29 cellular contexts compared by ENCODE assay signal in the genomic region with DNA sequence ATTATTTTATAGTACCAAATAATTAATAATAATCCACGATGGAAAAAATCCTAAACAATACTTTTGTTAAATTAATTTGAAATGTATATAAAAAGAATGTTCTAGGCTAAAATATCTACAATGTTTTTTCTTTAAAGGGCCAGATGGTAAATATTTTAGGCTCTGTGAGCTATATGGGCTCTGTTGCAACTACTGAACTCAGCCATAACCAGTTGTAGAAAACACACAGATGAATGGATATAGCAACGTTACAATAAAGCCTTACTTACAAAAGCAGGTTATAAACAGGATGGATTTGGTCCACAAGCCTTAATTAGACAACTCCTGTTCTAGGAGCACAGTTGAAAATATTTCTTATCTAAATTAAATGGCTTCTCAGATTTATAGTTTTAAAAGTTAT.
"Had no signal": no experiment of that assay in that cellular context is flagged by ENCODE, and none has a peak within 500 bp of the region (broad histone marks: within the 10 kb centered on the region; RNA-seq: fewer than 3 reads in every experiment).

No MANE protein-coding gene starts in this region.

- H3K4me1 ChIP-seq: ascending aorta, breast epithelium had no signal

- H3K36me3 ChIP-seq: ascending aorta, breast epithelium, cardiac muscle cell had no signal

- H3K4me3 ChIP-seq: ascending aorta, breast epithelium, cardiac muscle cell, coronary artery, dorsolateral prefrontal cortex had no signal

- H3K27ac ChIP-seq: ascending aorta, breast epithelium, cardiac muscle cell, coronary artery, dorsolateral prefrontal cortex had no signal

- FAIRE-seq: TTC549 had no signal

- H3K27me3 ChIP-seq: ascending aorta, breast epithelium, cardiac muscle cell, dorsolateral prefrontal cortex had no signal

- ATAC-seq: activated naive CD4-positive, alpha-beta T cell treated with anti-CD3 and anti-CD28 coated beads, Interleukin-2, amount 50 U/mL, for 72 hours; activated T-cell treated with anti-CD3 and anti-CD28 coated beads, Interleukin-2, amount 50 U/mL, for 72 hours; esophagus mucosa; WTC11 had no signal

- DNase-seq: activated CD4-positive, alpha-beta memory T cell treated with anti-CD3 and anti-CD28 coated beads, Interleukin-2, amount 10 ng/mL, durations not matched to agents 7 days and 5 days; activated CD4-positive, alpha-beta T cell treated with anti-CD3 and anti-CD28 coated beads for 1 hour; activated CD4-positive, alpha-beta T cell treated with anti-CD3 and anti-CD28 coated beads for 4 hours; activated CD4-positive, alpha-beta T cell treated with anti-CD3 and anti-CD28 coated beads, Interleukin-2, amount 10 ng/mL, durations not matched to agents 7 days and 5 days; activated CD4-positive, alpha-beta T cell treated with anti-CD3 and anti-CD28 coated beads, Interleukin-2, amount 50 U/mL, for 4 hours; activated CD8-positive, alpha-beta memory T cell treated with anti-CD3 and anti-CD28 coated beads, Interleukin-2, amount 50 U/mL, for 48 hours; activated gamma-delta T cell; activated naive CD4-positive, alpha-beta T cell; activated naive CD4-positive, alpha-beta T cell treated with anti-CD3 and anti-CD28 coated beads, Interleukin-2, amount 10 ng/mL, durations not matched to agents 7 days and 5 days; activated naive CD8-positive, alpha-beta T cell treated with anti-CD3 and anti-CD28 coated beads, Interleukin-2, amount 10 ng/mL, durations not matched to agents 7 days and 5 days; activated T-cell treated with anti-CD3 and anti-CD28 coated beads for 4 hours; activated T-cell treated with anti-CD3 and anti-CD28 coated beads, Interleukin-2, amount 50 U/mL, for 24 hours; activated T-cell treated with anti-CD3 and anti-CD28 coated beads, Interleukin-2, amount 50 U/mL, for 72 hours; central memory CD4-positive, alpha-beta T cell; cerebellar nuclear complex; dorsolateral prefrontal cortex; effector memory CD4-positive, alpha-beta T cell; endodermal cell; foreskin fibroblast; T-helper 1 cell; T-helper 2 cell had no signal

- H3K9me3 ChIP-seq: ascending aorta, breast epithelium had no signal
